Comparison of ENCODE assay signal across 1 cellular context in genomic region chr9:136400038-136400834, GRCh38.
TF ChIP-seq lines count a peak whose summit lies in the region.

Gene SNAPC4 (minus strand): TSS chr9:136400170. CDS start chr9:136398428, 1,742 bp downstream.

TF ChIP-seq in HepG2, 621 proteins besides CTCF, POLR2A, EP300 and RAD21 (continued from another document and continues in another):
- TF ChIP-seq ZNF781 (CRISPR knock-in tag; IDR thresholded peaks at IDR 0.05; ENCODE audit: borderline replicate concordance, not compliant biosample characterization): no peak
- peak; percentile 22 for TF ChIP-seq RBM39 (IDR thresholded peaks at IDR 0.05; ENCODE audit: low read depth, low read length, poor library complexity, severe bottlenecking)
- TF ChIP-seq MXD1 (CRISPR knock-in tag; IDR thresholded peaks at IDR 0.05): 0 out of 2 replicates have a peak, but pooled peaks have one; percentile 51
- TF ChIP-seq IRX3 (CRISPR knock-in tag; IDR thresholded peaks at IDR 0.05; ENCODE audit: borderline replicate concordance, low read depth): no peak
- TF ChIP-seq TERF1 (CRISPR knock-in tag; IDR thresholded peaks at IDR 0.05): no peak
- peak; percentile 44; the same call in 1 of the 2 replicates for TF ChIP-seq FOXK1 (CRISPR knock-in tag; IDR thresholded peaks at IDR 0.05; ENCODE audit: borderline replicate concordance, low read depth)
- TF ChIP-seq TEAD3 (CRISPR knock-in tag; optimal IDR thresholded peaks at IDR 0.05; ENCODE audit: borderline replicate concordance): no peak
- TF ChIP-seq NCOA1 (CRISPR knock-in tag; IDR thresholded peaks at IDR 0.05): no peak
- 0 out of 2 replicates have a peak, but pooled peaks have one; percentile 31 for TF ChIP-seq ZNF704 (CRISPR knock-in tag; IDR thresholded peaks at IDR 0.05; ENCODE audit: borderline replicate concordance)
- peak; percentile 14; the same call in 1 of the 2 replicates for TF ChIP-seq ZNF232 (CRISPR knock-in tag; IDR thresholded peaks at IDR 0.05; ENCODE audit: borderline replicate concordance)
- no peak for TF ChIP-seq RELA (CRISPR knock-in tag; IDR thresholded peaks at IDR 0.05)
- no peak; the same call in 1 of the 2 replicates for TF ChIP-seq PAXIP1 (CRISPR knock-in tag; conservative IDR thresholded peaks at IDR 0.05)
- TF ChIP-seq ZSCAN22 (CRISPR knock-in tag; IDR thresholded peaks at IDR 0.05): no peak
- peak; percentile 78 for TF ChIP-seq MAX (IDR thresholded peaks at IDR 0.05)
- TF ChIP-seq ZNF639 (CRISPR knock-in tag; conservative IDR thresholded peaks at IDR 0.05): no peak; the same call in 1 of the 2 replicates
- TF ChIP-seq ZSCAN29 (CRISPR knock-in tag; conservative IDR thresholded peaks at IDR 0.05): no peak
- TF ChIP-seq YY1 (IDR thresholded peaks at IDR 0.05; ENCODE audit: insufficient read depth, insufficient replicate concordance, low read depth, low read length): peak; percentile 85
- TF ChIP-seq SCMH1 (CRISPR knock-in tag; IDR thresholded peaks at IDR 0.05; ENCODE audit: borderline replicate concordance): no peak
- no peak for TF ChIP-seq ZNF570 (CRISPR knock-in tag; IDR thresholded peaks at IDR 0.05; ENCODE audit: borderline replicate concordance)
- 0 out of 2 replicates have a peak, but pooled peaks have one; percentile 68 for TF ChIP-seq ZNF567 (CRISPR knock-in tag; IDR thresholded peaks at IDR 0.05; ENCODE audit: borderline replicate concordance)
- no peak for TF ChIP-seq AHR (CRISPR knock-in tag; IDR thresholded peaks at IDR 0.05)
- 0 out of 2 replicates have a peak, but pooled peaks have one; percentile 50 for TF ChIP-seq CENPT (CRISPR knock-in tag; IDR thresholded peaks at IDR 0.05; ENCODE audit: low read depth)
- no peak; the same call in 1 of the 2 replicates for TF ChIP-seq ZNF891 (CRISPR knock-in tag; IDR thresholded peaks at IDR 0.05)
- TF ChIP-seq SKIL (CRISPR knock-in tag; IDR thresholded peaks at IDR 0.05; ENCODE audit: borderline replicate concordance): no peak
- TF ChIP-seq MEF2D (CRISPR knock-in tag; IDR thresholded peaks at IDR 0.05): no peak
- no peak for TF ChIP-seq ZNF101 (CRISPR knock-in tag; IDR thresholded peaks at IDR 0.05; ENCODE audit: borderline replicate concordance, low read depth)
- 0 out of 2 replicates have a peak, but pooled peaks have one; percentile 12 for TF ChIP-seq RXRA (CRISPR knock-in tag; IDR thresholded peaks at IDR 0.05)
- no peak for TF ChIP-seq ZNF816 (CRISPR knock-in tag; IDR thresholded peaks at IDR 0.05; ENCODE audit: borderline replicate concordance)
- TF ChIP-seq TFE3 (CRISPR knock-in tag; IDR thresholded peaks at IDR 0.05): no peak; the same call in 1 of the 2 replicates
- no peak for TF ChIP-seq ZNF138 (CRISPR knock-in tag; IDR thresholded peaks at IDR 0.05; ENCODE audit: low read depth)
- peak; percentile 87 for TF ChIP-seq POLR2G (IDR thresholded peaks at IDR 0.05; ENCODE audit: low read depth, low read length)
- no peak for TF ChIP-seq ZNF569 (CRISPR knock-in tag; IDR thresholded peaks at IDR 0.05; ENCODE audit: borderline replicate concordance)
- TF ChIP-seq ZNF841 (CRISPR knock-in tag; IDR thresholded peaks at IDR 0.05; ENCODE audit: borderline replicate concordance): no peak; the same call in 1 of the 2 replicates
- peak; percentile 64; the same call in 1 of the 2 replicates for TF ChIP-seq SRY (CRISPR knock-in tag; IDR thresholded peaks at IDR 0.05)
- no peak for TF ChIP-seq TGIF2 (CRISPR knock-in tag; IDR thresholded peaks at IDR 0.05)
- TF ChIP-seq ZFAT (CRISPR knock-in tag; conservative IDR thresholded peaks at IDR 0.05): no peak
- no peak for TF ChIP-seq IKZF4 (CRISPR knock-in tag; IDR thresholded peaks at IDR 0.05; ENCODE audit: borderline replicate concordance, low read depth, not compliant biosample characterization)
- no peak for TF ChIP-seq MIXL1 (CRISPR knock-in tag; IDR thresholded peaks at IDR 0.05)
- no peak for TF ChIP-seq DBP (CRISPR knock-in tag; IDR thresholded peaks at IDR 0.05; ENCODE audit: not compliant biosample characterization)
- peak; percentile 84 for TF ChIP-seq XRCC5 (optimal IDR thresholded peaks at IDR 0.05; ENCODE audit: low read length)
- TF ChIP-seq ATF7 (IDR thresholded peaks at IDR 0.05): no peak
- TF ChIP-seq ATF7 (CRISPR knock-in tag; IDR thresholded peaks at IDR 0.05): no peak
- TF ChIP-seq ZC3H13 (CRISPR knock-in tag; IDR thresholded peaks at IDR 0.05): no peak
- no peak for TF ChIP-seq GPBP1L1 (CRISPR knock-in tag; IDR thresholded peaks at IDR 0.05)
- no peak for TF ChIP-seq EHMT2 (IDR thresholded peaks at IDR 0.05; ENCODE audit: borderline replicate concordance, low read depth, low read length)
- TF ChIP-seq ATF7-NPFF (CRISPR knock-in tag; IDR thresholded peaks at IDR 0.05; ENCODE audit: low read depth): no peak
- TF ChIP-seq U2AF2 (IDR thresholded peaks at IDR 0.05; ENCODE audit: low read depth, low read length): no peak
- TF ChIP-seq CC2D1A (CRISPR knock-in tag; IDR thresholded peaks at IDR 0.05): no peak
- TF ChIP-seq CERS6 (CRISPR knock-in tag; IDR thresholded peaks at IDR 0.05): no peak
- TF ChIP-seq ZNF460 (CRISPR knock-in tag; IDR thresholded peaks at IDR 0.05; ENCODE audit: borderline replicate concordance): no peak
- TF ChIP-seq ZNF709 (CRISPR knock-in tag; IDR thresholded peaks at IDR 0.05): peak; percentile 60; the same call in 1 of the 2 replicates
- TF ChIP-seq MTF2 (CRISPR knock-in tag; IDR thresholded peaks at IDR 0.05; ENCODE audit: borderline replicate concordance): peak; percentile 31; the same call in 1 of the 2 replicates
- no peak for TF ChIP-seq ZNF761 (CRISPR knock-in tag; conservative IDR thresholded peaks at IDR 0.05)
